8 cellular contexts compared by ENCODE assay signal in the genomic region with DNA sequence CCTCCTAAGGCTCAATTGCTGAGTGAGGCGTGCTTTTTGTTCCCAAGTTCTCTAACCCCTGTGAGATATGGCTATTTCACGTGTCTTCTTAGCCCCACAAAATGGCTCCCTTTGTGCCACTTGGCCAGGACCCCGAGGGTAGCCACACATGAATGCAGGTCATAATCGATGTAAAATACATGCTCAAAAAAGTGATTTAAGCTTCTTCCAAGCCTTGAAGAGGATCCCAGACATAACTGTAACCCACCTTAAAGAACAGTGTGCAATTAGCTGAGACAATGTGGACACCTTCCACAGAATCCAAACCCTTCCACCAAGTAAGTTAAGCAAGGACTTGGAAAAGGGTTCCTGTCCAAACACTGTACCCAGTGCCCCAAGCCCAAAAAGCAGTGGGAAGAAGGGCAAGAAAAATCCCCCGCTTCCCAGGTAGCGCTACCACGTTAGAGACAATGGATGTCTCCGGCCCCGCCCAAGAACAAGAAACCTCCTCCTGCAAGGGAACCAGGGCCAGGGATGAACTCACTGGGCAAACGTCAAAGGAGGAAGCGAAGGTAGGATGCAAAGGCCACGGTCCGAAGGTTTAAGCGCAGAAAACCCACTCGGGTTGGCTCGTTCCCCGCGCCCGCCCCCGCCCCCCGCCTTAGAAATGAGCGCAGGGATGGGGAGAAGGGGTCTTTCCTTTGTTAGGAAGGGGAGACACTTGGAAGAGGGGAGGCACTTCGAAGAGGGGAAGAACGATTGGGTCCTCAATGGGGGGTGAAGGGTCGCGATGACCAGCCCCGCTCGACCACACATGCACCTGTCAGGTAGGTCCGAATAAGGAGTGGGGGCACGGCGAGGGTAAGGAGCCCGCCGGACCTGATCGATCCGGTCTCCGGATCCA. TPM values are rescaled to one million over a fixed set of nuclear protein-coding genes. Genes with fewer than 3 reads are reported as not detected.
DNase-seq lines count a peak whose midpoint lies in the region; TF ChIP-seq lines count a peak whose summit lies in the region.

No MANE protein-coding gene starts in this region.

- H3K4me1 Mint-ChIP-seq in activated CD4-positive, alpha-beta T cell treated with anti-CD3 and anti-CD28 coated beads, Interleukin-2, amount 10 ng/mL, durations not matched to agents 24 days and 14 days: peaks cover 33% of the 10 kb centered on the region

- H3K27me3 Mint-ChIP-seq in activated CD4-positive, alpha-beta T cell treated with anti-CD3 and anti-CD28 coated beads, Interleukin-2, amount 10 ng/mL, durations not matched to agents 24 days and 14 days: no peaks in the 10 kb centered on the region

- H3K36me3 ChIP-seq in BE2C (peaks cover 44% of the 10 kb centered on the region), esophagus muscularis mucosa (peaks cover 0 to 3% (median 2%) of the 10 kb centered on the region in 4 donors), neutrophil (peaks cover 5% of the 10 kb centered on the region)

- peak overlapping the region; percentile 100 for H3K4me3 ChIP-seq in BE2C (ENCODE audit: low read depth, low read length)
- peak overlapping the region; percentile 74 to 97 (median 87) for H3K4me3 ChIP-seq in esophagus muscularis mucosa
- peak overlapping the region; percentile 90 to 93 for H3K4me3 ChIP-seq in neutrophil (ENCODE audit: low read depth in 1 of 2, low read length in 1 of 2)

- no peaks in the 10 kb centered on the region for H3K9me3 ChIP-seq in BE2C
- no peaks in the 10 kb centered on the region for H3K9me3 ChIP-seq in esophagus muscularis mucosa
- H3K9me3 ChIP-seq in neutrophil: no peaks in the 10 kb centered on the region

- H3K4me1 ChIP-seq in BE2C (peaks cover 5% of the 10 kb centered on the region; the same call in 1 of the 2 replicates), esophagus muscularis mucosa (peaks cover 11 to 23% (median 21%) of the 10 kb centered on the region in 4 donors), neutrophil (ENCODE audit: control insufficient read depth in 1 of 2, insufficient read depth in 1 of 2, low read depth in 1 of 2, low read length in 1 of 2) (peaks cover 21 to 25% of the 10 kb centered on the region in 2 experiments)

- H3K27ac Mint-ChIP-seq in activated CD4-positive, alpha-beta T cell treated with anti-CD3 and anti-CD28 coated beads, Interleukin-2, amount 10 ng/mL, durations not matched to agents 24 days and 14 days: peak overlapping the region; percentile 96

- peak overlapping the region; percentile 98 for H3K4me3 Mint-ChIP-seq in activated CD4-positive, alpha-beta T cell treated with anti-CD3 and anti-CD28 coated beads, Interleukin-2, amount 10 ng/mL, durations not matched to agents 24 days and 14 days

- intact Hi-C loops in activated CD4-positive, alpha-beta T cell treated with anti-CD3 and anti-CD28 coated beads, Interleukin-2, amount 10 ng/mL, durations not matched to agents 24 days and 14 days (cut with micrococcal nuclease): loop anchor here (5.0 kb wide), 2 partner anchors 41 to 629 kb away; a partner anchor contains a TSS
- intact Hi-C loops in esophagus muscularis mucosa (cut with DNase I) (no loop called here), posterior vena cava (cut with DNase I) (no loop called here)

- DNase-seq in BE2C (peak; percentile 55), NCI-H2171 (lab: John Stamatoyannopoulos, UW) (peak; percentile 17), esophagus muscularis mucosa (ENCODE audit: extremely low spot score) (no peak), 8988T (no peak), posterior vena cava (ENCODE audit: low spot score) (no peak)
- peak; percentile 81 for DNase-seq in activated CD4-positive, alpha-beta T cell treated with anti-CD3 and anti-CD28 coated beads, Interleukin-2, amount 10 ng/mL, durations not matched to agents 24 days and 14 days

- H3K27me3 ChIP-seq in BE2C: no peaks in the 10 kb centered on the region
- no peaks in the 10 kb centered on the region for H3K27me3 ChIP-seq in esophagus muscularis mucosa
- no peaks in the 10 kb centered on the region for H3K27me3 ChIP-seq in neutrophil

- H3K36me3 Mint-ChIP-seq in activated CD4-positive, alpha-beta T cell treated with anti-CD3 and anti-CD28 coated beads, Interleukin-2, amount 10 ng/mL, durations not matched to agents 24 days and 14 days (ENCODE audit: low read depth): peaks cover 16% of the 10 kb centered on the region

- no peak for TF ChIP-seq EP300 in esophagus muscularis mucosa (IDR thresholded peaks at IDR 0.05)

- 6% methylated on average over 31 of the region's 36 CpGs for WGBS in esophagus muscularis mucosa

- no peaks in the 10 kb centered on the region for H3K9me3 Mint-ChIP-seq in activated CD4-positive, alpha-beta T cell treated with anti-CD3 and anti-CD28 coated beads, Interleukin-2, amount 10 ng/mL, durations not matched to agents 24 days and 14 days

- TF ChIP-seq POLR2A in GM19099 (IDR thresholded peaks at IDR 0.05; ENCODE audit: extremely low read depth, insufficient read length, low read depth): peak; percentile 36
- no peak for TF ChIP-seq POLR2A in esophagus muscularis mucosa (IDR thresholded peaks at IDR 0.05; ENCODE audit: low read depth)

- no peak overlapping the region for H3K27ac ChIP-seq in esophagus muscularis mucosa (replicated peaks in 1 of 4)
- H3K27ac ChIP-seq in neutrophil: peak overlapping the region; percentile 84

- TF ChIP-seq CTCF in BE2C (IDR thresholded peaks at IDR 0.05; ENCODE audit: low read depth, low read length) (no peak), esophagus muscularis mucosa (IDR thresholded peaks at IDR 0.05) (no peak), neutrophil (IDR thresholded peaks at IDR 0.05) (no peak)

RNA-seq across cellular contexts. Expression of a gene that starts 1.1 kb away (rescaled TPM):
- 474 TPM for polyA plus RNA-seq in BE2C (2012; ENCODE audit: insufficient read depth, insufficient read length, low read depth)
- 271 and 292 TPM in 2 replicates for total RNA-seq in activated CD4-positive, alpha-beta T cell treated with anti-CD3 and anti-CD28 coated beads, Interleukin-2, amount 10 ng/mL, durations not matched to agents 24 days and 14 days
- total RNA-seq in esophagus muscularis mucosa (10 to 100 TPM in 3 of 4 donors, 1 to 10 TPM in 1; 5.4 to 24.2 (median 18.4) TPM), posterior vena cava (10 to 100 TPM; 20.1 to 22.3 TPM)

RNA-seq across cellular contexts. Expression of a gene that starts 21.7 kb away (rescaled TPM):
- polyA plus RNA-seq in BE2C (2012; ENCODE audit: insufficient read depth, insufficient read length, low read depth): 226 TPM
- total RNA-seq in activated CD4-positive, alpha-beta T cell treated with anti-CD3 and anti-CD28 coated beads, Interleukin-2, amount 10 ng/mL, durations not matched to agents 24 days and 14 days: 76.5 and 84.7 TPM in 2 replicates
- total RNA-seq in esophagus muscularis mucosa (10 to 100 TPM; 70.6 to 98.7 (median 75.1) TPM), posterior vena cava (10 to 100 TPM; 26.2 to 33.0 TPM)

RNA-seq across cellular contexts. Expression of a gene that starts 29.5 kb away (rescaled TPM):
- 440 TPM for polyA plus RNA-seq in BE2C (2012; ENCODE audit: insufficient read depth, insufficient read length, low read depth)
- total RNA-seq in activated CD4-positive, alpha-beta T cell treated with anti-CD3 and anti-CD28 coated beads, Interleukin-2, amount 10 ng/mL, durations not matched to agents 24 days and 14 days: 658 and 659 TPM in 2 replicates
- total RNA-seq in esophagus muscularis mucosa (100 to 1,000 TPM in 1 of 4 donors, 10 to 100 TPM in 3; 64.4 to 101 (median 80.0) TPM), posterior vena cava (100 to 1,000 TPM; 221 to 238 TPM)

RNA-seq across cellular contexts. Expression of a gene that starts 43.4 kb away (rescaled TPM):
- 17.7 TPM for polyA plus RNA-seq in BE2C (2012; ENCODE audit: insufficient read depth, insufficient read length, low read depth)
- total RNA-seq in activated CD4-positive, alpha-beta T cell treated with anti-CD3 and anti-CD28 coated beads, Interleukin-2, amount 10 ng/mL, durations not matched to agents 24 days and 14 days: 11.2 and 12.0 TPM in 2 replicates
- total RNA-seq in esophagus muscularis mucosa (10 to 100 TPM in 1 of 4 donors, 1 to 10 TPM in 3; 3.5 to 10.3 (median 6.7) TPM), posterior vena cava (1 to 10 TPM; 5.8 to 6.4 TPM)

RNA-seq across cellular contexts. Expression of a gene that starts 52.3 kb away (rescaled TPM):
- polyA plus RNA-seq in BE2C (2012; ENCODE audit: insufficient read depth, insufficient read length, low read depth): 96.3 TPM
- 125 and 136 TPM in 2 replicates for total RNA-seq in activated CD4-positive, alpha-beta T cell treated with anti-CD3 and anti-CD28 coated beads, Interleukin-2, amount 10 ng/mL, durations not matched to agents 24 days and 14 days
- total RNA-seq in esophagus muscularis mucosa (10 to 100 TPM; 20.4 to 32.4 (median 23.3) TPM), posterior vena cava (10 to 100 TPM; 49.6 to 50.9 TPM)

Comparison
In these comparisons a context has a peak if more than half of its experiments do, and no peak if none do; other contexts are left out.
1. DNase-seq: peak in BE2C (single experiment), NCI-H2171 (single experiment) and activated CD4-positive, alpha-beta T cell treated with anti-CD3 and anti-CD28 coated beads, Interleukin-2, amount 10 ng/mL, durations not matched to agents 24 days and 14 days (single experiment); none in esophagus muscularis mucosa (single experiment), 8988T (single experiment) and posterior vena cava (single experiment).
2. RNA of a gene that starts 1.1 kb away (total RNA-seq): 271 to 292 TPM in activated CD4-positive, alpha-beta T cell treated with anti-CD3 and anti-CD28 coated beads, Interleukin-2, amount 10 ng/mL, durations not matched to agents 24 days and 14 days; 20.1 to 22.3 TPM in posterior vena cava and 5.4 to 24.2 TPM in esophagus muscularis mucosa; every median in the first group is over 10 times any median in the second.
3. Peak in every context shown above with its lines, with median percentiles within 50 percentile points of each other: H3K4me3 ChIP-seq.